23 cellular contexts compared by ENCODE assay signal in genomic region chr17:35597604-35598003, GRCh38. TPM values are rescaled to one million over a fixed set of nuclear protein-coding genes. Genes with fewer than 3 reads are reported as not detected.
A peak's percentile ranks its signal among the peaks of the same experiment; 100 is the strongest.
DNase-seq lines count a peak whose midpoint lies in the region; ATAC-seq, FAIRE-seq and TF ChIP-seq lines count a peak whose summit lies in the region.
"Had no signal": no experiment of that assay in that cellular context is flagged by ENCODE, and none has a peak within 500 bp of the region (broad histone marks: within the 10 kb centered on the region; RNA-seq: fewer than 3 reads in every experiment).

No MANE protein-coding gene starts in this region.

- H3K9me3 Mint-ChIP-seq in activated CD4-positive, alpha-beta memory T cell treated with anti-CD3 and anti-CD28 coated beads for 36 hours = no peaks in the 10 kb centered on the region
- H3K9me3 Mint-ChIP-seq: CD4-positive, alpha-beta memory T cell; GM23338; H9 had no signal

- H3K36me3 Mint-ChIP-seq in activated CD4-positive, alpha-beta memory T cell treated with anti-CD3 and anti-CD28 coated beads for 36 hours = peaks cover 48% of the 10 kb centered on the region

- no peaks in the 10 kb centered on the region for H3K4me1 ChIP-seq in hepatocyte (ENCODE audit: insufficient read depth)
- no peaks in the 10 kb centered on the region for H3K4me1 ChIP-seq in HepG2 (ENCODE audit: insufficient read depth, low read length)
- no peaks in the 10 kb centered on the region for H3K4me1 ChIP-seq in uterus

- peak overlapping the region; percentile 42 for H3K27ac ChIP-seq in hepatocyte
- no peak overlapping the region for H3K27ac ChIP-seq in HepG2 (ENCODE audit: extremely low read length, insufficient read depth, low read length)
- H3K27ac ChIP-seq in uterus = no peak overlapping the region

- intact Hi-C loops in HepG2 (cut with micrococcal nuclease; ENCODE audit: unreplicated experiment) = no loop called here
- intact Hi-C loops in uterus (cut with DNase I; ENCODE audit: low total_unique reads) = no loop called here
- intact Hi-C loops in activated CD4-positive, alpha-beta memory T cell treated with anti-CD3 and anti-CD28 coated beads for 36 hours (cut with micrococcal nuclease) = no loop called here

- no peak overlapping the region for H3K4me3 Mint-ChIP-seq in activated CD4-positive, alpha-beta memory T cell treated with anti-CD3 and anti-CD28 coated beads for 36 hours
- H3K4me3 Mint-ChIP-seq: CD4-positive, alpha-beta memory T cell; GM23338; H9 had no signal

- POLR2A ChIA-PET in HepG2 (lab: Yijun Ruan, JAX) = no interaction called here
- POLR2A ChIA-PET in activated CD4-positive, alpha-beta memory T cell treated with anti-CD3 and anti-CD28 coated beads for 36 hours (lab: Charles Lee) = no interaction called here

- no peaks in the 10 kb centered on the region for H3K27me3 ChIP-seq in hepatocyte
- no peaks in the 10 kb centered on the region; a peak in 1 of 5 replicates for H3K27me3 ChIP-seq in HepG2 (ENCODE audit: control insufficient read depth in 1 of 2, insufficient read depth in 2 of 2, low read length in 2 of 2)
- H3K27me3 ChIP-seq in uterus = no peaks in the 10 kb centered on the region

- TF ChIP-seq CTCF in hepatocyte (IDR thresholded peaks at IDR 0.05; ENCODE audit: poor library complexity) (no peak), HepG2 (CRISPR knock-in tag; IDR thresholded peaks at IDR 0.05) (no peak), uterus (IDR thresholded peaks at IDR 0.05) (no peak)

- H3K27me3 Mint-ChIP-seq in activated CD4-positive, alpha-beta memory T cell treated with anti-CD3 and anti-CD28 coated beads for 36 hours = no peaks in the 10 kb centered on the region
- H3K27me3 Mint-ChIP-seq: CD4-positive, alpha-beta memory T cell had no signal

- TF ChIP-seq RAD21 in HepG2 (CRISPR knock-in tag; IDR thresholded peaks at IDR 0.05) = no peak

- DNase-seq in hepatocyte (ENCODE audit: low spot score) (peak; percentile 20), HepG2 (ENCODE audit: low spot score) (no peak), putamen (ENCODE audit: low spot score) (peak; percentile 40), uterus (no peak), islet precursor cell (no peak)
- DNase-seq in activated CD4-positive, alpha-beta memory T cell treated with anti-CD3 and anti-CD28 coated beads for 36 hours = no peak
- DNase-seq: C1 segment of cervical spinal cord; Calu3; CD4-positive, alpha-beta memory T cell; COR-L47; DMS53; DMS79 treated with DMSO at 0.1 percent for 48 hours; GF-D8; H9 had no signal

- H3K4me2 ChIP-seq in hepatocyte (no peak overlapping the region), HepG2 (ENCODE audit: low read depth, low read length) (no peak overlapping the region)
- H3K4me2 ChIP-seq: GM23338 had no signal

- peaks cover 73% of the 10 kb centered on the region for H3K79me2 ChIP-seq in hepatocyte
- peaks cover 7% of the 10 kb centered on the region for H3K79me2 ChIP-seq in HepG2 (ENCODE audit: insufficient read depth, low read length)

- H2AFZ ChIP-seq in hepatocyte (no peak overlapping the region), HepG2 (ENCODE audit: low read length) (no peak overlapping the region)
- H2AFZ ChIP-seq: GM23338 had no signal

- no peaks in the 10 kb centered on the region for H3K9me3 ChIP-seq in hepatocyte (ENCODE audit: low read depth)
- no peaks in the 10 kb centered on the region for H3K9me3 ChIP-seq in HepG2 (ENCODE audit: low read length)
- H3K9me3 ChIP-seq in uterus = no peaks in the 10 kb centered on the region

- no peaks in the 10 kb centered on the region for H3K9me2 ChIP-seq in hepatocyte (replicated peaks; ENCODE audit: insufficient read depth)

- no peak for FAIRE-seq in HepG2 (lab: Jason Lieb, UNC)
- FAIRE-seq: GM18507 had no signal

- 71% methylated on average over 5 of the region's 5 CpGs for WGBS in hepatocyte (ENCODE audit: low lambda C conversion rate, missing lambda C conversion rate)
- WGBS in HepG2 (ENCODE audit: low lambda C conversion rate) = 82% methylated on average over 5 of the region's 5 CpGs

- no peak overlapping the region for H3K4me3 ChIP-seq in hepatocyte
- no peak overlapping the region for H3K4me3 ChIP-seq in HepG2 (replicated peaks in 1 of 3; ENCODE audit: insufficient read depth in 1 of 3, low read depth in 2 of 3, low read length in 3 of 3)
- no peak overlapping the region for H3K4me3 ChIP-seq in uterus
- H3K4me3 ChIP-seq: GM23338 had no signal

- no peak overlapping the region for H3K9ac ChIP-seq in HepG2 (ENCODE audit: insufficient read depth, low read depth, low read length)

- no peak for ATAC-seq in HepG2
- ATAC-seq: HCT116 had no signal

- no TSS peak for BruUV-seq in HepG2 (replicated peaks; lab: Mats Ljungman, UMichigan)

- no peak for TF ChIP-seq EP300 in HepG2 (IDR thresholded peaks at IDR 0.05; ENCODE audit: low read depth in 2 of 2, low read length in 2 of 2)
- TF ChIP-seq EP300 in HepG2 (CRISPR knock-in tag; IDR thresholded peaks at IDR 0.05; ENCODE audit: borderline replicate concordance) = no peak

- H3K36me3 ChIP-seq in hepatocyte (replicated peaks; ENCODE audit: insufficient read depth, low read depth) (peaks cover 12% of the 10 kb centered on the region), HepG2 (replicated peaks in 1 of 2; ENCODE audit: control insufficient read depth in 1 of 2, insufficient read depth in 2 of 2, low read length in 2 of 2) (peaks cover 16 to 53% of the 10 kb centered on the region in 2 experiments), uterus (no peaks in the 10 kb centered on the region)

- H4K20me1 ChIP-seq in hepatocyte (ENCODE audit: insufficient read depth, poor library complexity, severe bottlenecking) (peaks cover 15% of the 10 kb centered on the region), HepG2 (ENCODE audit: insufficient read depth, low read length) (no peaks in the 10 kb centered on the region)

- CTCF ChIA-PET in HepG2 (lab: Yijun Ruan, JAX; ENCODE audit: low intra/inter-chr PET ratio, low total read pairs) = no interaction called here
- CTCF ChIA-PET in activated CD4-positive, alpha-beta memory T cell treated with anti-CD3 and anti-CD28 coated beads for 36 hours (lab: Charles Lee) = no interaction called here

- in situ Hi-C loops in HepG2 (cut with HindIII; ENCODE audit: extremely low pct_ligation_motif_present, low pct_unique_long_range_greater_than_20kb) = no loop called here

- peaks cover 5% of the 10 kb centered on the region for H3K4me1 Mint-ChIP-seq in activated CD4-positive, alpha-beta memory T cell treated with anti-CD3 and anti-CD28 coated beads for 36 hours (ENCODE audit: low read depth)
- H3K4me1 Mint-ChIP-seq: GM23338 had no signal

- no peak for TF ChIP-seq POLR2A in HepG2 (IDR thresholded peaks at IDR 0.05; ENCODE audit: insufficient read depth in 1 of 2, low read depth in 2 of 2, low read length in 2 of 2)
- TF ChIP-seq POLR2A in uterus (IDR thresholded peaks at IDR 0.05) = no peak

- H3K27ac Mint-ChIP-seq in activated CD4-positive, alpha-beta memory T cell treated with anti-CD3 and anti-CD28 coated beads for 36 hours = no peak overlapping the region
- H3K27ac Mint-ChIP-seq: GM23338, H9 had no signal

RNA-seq across cellular contexts. Expression of gene AP2B1, which starts 10.5 kb away (rescaled TPM):
- total RNA-seq in hepatocyte = 87.0 and 100 TPM in 2 replicates
- 69.8 and 76.1 TPM in 2 replicates for polyA plus RNA-seq in hepatocyte
- 23.8 and 58.4 TPM in 2 replicates for total RNA-seq in HepG2 (2016; rRNA removed; fragmentation: Illumina TruSeq; extraction: Trizol)
- 7.7 and 8.3 TPM in 2 replicates for total RNA-seq in HepG2 (2016; cell fraction: cytosol; rRNA removed; fragmentation: Illumina TruSeq; extraction: Trizol; ENCODE audit: low read depth)
- total RNA-seq in HepG2 (2016; cell fraction: insoluble cytoplasmic fraction; rRNA removed; fragmentation: Illumina TruSeq; extraction: Trizol) = 21.9 and 55.7 TPM in 2 replicates
- total RNA-seq in HepG2 (2016; cell fraction: membrane; rRNA removed; fragmentation: Illumina TruSeq; extraction: Trizol) = 24.9 and 27.8 TPM in 2 replicates
- total RNA-seq in HepG2 (2016; cell fraction: nucleus; rRNA removed; fragmentation: Illumina TruSeq; extraction: Trizol) = 35.0 and 35.8 TPM in 2 replicates
- polyA plus RNA-seq in HepG2 (2011; rRNA removed) = 67.4 and 71.3 TPM in 2 replicates
- 55.0 and 79.8 TPM in 2 replicates for polyA plus RNA-seq in HepG2 (2011; cell fraction: cytosol; rRNA removed)
- polyA plus RNA-seq in HepG2 (2011; cell fraction: nucleus; rRNA removed) = 30.8 and 37.5 TPM in 2 replicates
- polyA plus RNA-seq in HepG2 (2012) = 71.1 and 87.3 TPM in 2 replicates
- polyA plus RNA-seq in HepG2 (2016; cell fraction: cytosol; fragmentation: Illumina TruSeq; extraction: Trizol; ENCODE audit: low read depth) = 9.1 and 11.2 TPM in 2 replicates
- polyA plus RNA-seq in HepG2 (2016; cell fraction: insoluble cytoplasmic fraction; fragmentation: Illumina TruSeq; extraction: Trizol; ENCODE audit: low read depth) = 61.8 and 69.1 TPM in 2 replicates
- 20.2 and 25.9 TPM in 2 replicates for polyA plus RNA-seq in HepG2 (2016; cell fraction: membrane; fragmentation: Illumina TruSeq; extraction: Trizol; ENCODE audit: low read depth)
- polyA plus RNA-seq in HepG2 (2016; cell fraction: nucleus; fragmentation: Illumina TruSeq; extraction: Trizol; ENCODE audit: insufficient read depth, low read depth) = 31.8 and 34.7 TPM in 2 replicates
- 118 and 224 TPM in 2 replicates for polyA minus RNA-seq in HepG2 (2011; rRNA and poly(A)+ RNA removed; ENCODE audit: low replicate concordance)
- 78.8 and 101 TPM in 2 replicates for polyA minus RNA-seq in HepG2 (2011; cell fraction: cytosol; rRNA and poly(A)+ RNA removed)
- 59.2 and 75.5 TPM in 2 replicates for polyA minus RNA-seq in HepG2 (2011; cell fraction: nucleus; rRNA and poly(A)+ RNA removed)
- total RNA-seq in uterus = 100 to 1,000 TPM in 1 of 4 donors, 10 to 100 TPM in 3; 40.7 to 124 (median 61.5) TPM
- 100 to 1,000 TPM; 187 to 192 TPM for total RNA-seq in activated CD4-positive, alpha-beta memory T cell treated with anti-CD3 and anti-CD28 coated beads for 36 hours

RNA-seq across cellular contexts. Expression of gene PEX12, which starts 19.2 kb away (rescaled TPM):
- total RNA-seq in hepatocyte (10.5 and 10.8 TPM in 2 replicates), HepG2 (2016; rRNA removed; fragmentation: Illumina TruSeq; extraction: Trizol) (4.3 and 5.1 TPM in 2 replicates), uterus (10 to 100 TPM in 1 of 4 donors, 1 to 10 TPM in 3; 5.3 to 15.9 (median 8.6) TPM)
- polyA plus RNA-seq in hepatocyte (3.6 and 9.0 TPM in 2 replicates), HepG2 (2011; rRNA removed) (10.5 and 11.9 TPM in 2 replicates)
- total RNA-seq in HepG2 (2016; cell fraction: cytosol; rRNA removed; fragmentation: Illumina TruSeq; extraction: Trizol; ENCODE audit: low read depth) = 1.0 and 1.1 TPM in 2 replicates
- total RNA-seq in HepG2 (2016; cell fraction: insoluble cytoplasmic fraction; rRNA removed; fragmentation: Illumina TruSeq; extraction: Trizol) = 4.9 and 5.4 TPM in 2 replicates
- 3.0 TPM in 2 replicates for total RNA-seq in HepG2 (2016; cell fraction: membrane; rRNA removed; fragmentation: Illumina TruSeq; extraction: Trizol)
- 4.8 and 5.4 TPM in 2 replicates for total RNA-seq in HepG2 (2016; cell fraction: nucleus; rRNA removed; fragmentation: Illumina TruSeq; extraction: Trizol)
- 8.0 and 10.7 TPM in 2 replicates for polyA plus RNA-seq in HepG2 (2011; cell fraction: cytosol; rRNA removed)
- polyA plus RNA-seq in HepG2 (2011; cell fraction: nucleus; rRNA removed) = 2.6 and 4.6 TPM in 2 replicates
- 6.1 and 7.2 TPM in 2 replicates for polyA plus RNA-seq in HepG2 (2012)
- polyA plus RNA-seq in HepG2 (2016; cell fraction: cytosol; fragmentation: Illumina TruSeq; extraction: Trizol; ENCODE audit: low read depth) = 0.52 and 0.57 TPM in 2 replicates
- polyA plus RNA-seq in HepG2 (2016; cell fraction: insoluble cytoplasmic fraction; fragmentation: Illumina TruSeq; extraction: Trizol; ENCODE audit: low read depth) = 4.6 and 5.5 TPM in 2 replicates
- 1.3 and 1.6 TPM in 2 replicates for polyA plus RNA-seq in HepG2 (2016; cell fraction: membrane; fragmentation: Illumina TruSeq; extraction: Trizol; ENCODE audit: low read depth)
- polyA plus RNA-seq in HepG2 (2016; cell fraction: nucleus; fragmentation: Illumina TruSeq; extraction: Trizol; ENCODE audit: insufficient read depth, low read depth) = 6.0 and 6.5 TPM in 2 replicates
- 17.7 and 20.0 TPM in 2 replicates for polyA minus RNA-seq in HepG2 (2011; rRNA and poly(A)+ RNA removed; ENCODE audit: low replicate concordance)
- polyA minus RNA-seq in HepG2 (2011; cell fraction: cytosol; rRNA and poly(A)+ RNA removed) = 5.1 and 8.0 TPM in 2 replicates
- polyA minus RNA-seq in HepG2 (2011; cell fraction: nucleus; rRNA and poly(A)+ RNA removed) = 5.7 and 6.6 TPM in 2 replicates
- 1 to 10 TPM; 4.9 to 6.0 TPM for total RNA-seq in activated CD4-positive, alpha-beta memory T cell treated with anti-CD3 and anti-CD28 coated beads for 36 hours

RNA-seq across cellular contexts. Expression of gene SLFN14, which starts 37.0 kb away (rescaled TPM):
- not detected in 2 replicates for total RNA-seq in hepatocyte
- polyA plus RNA-seq in hepatocyte = not detected in 2 replicates
- total RNA-seq in HepG2 (2016; rRNA removed; fragmentation: Illumina TruSeq; extraction: Trizol) = not detected in 2 replicates
- total RNA-seq in HepG2 (2016; cell fraction: cytosol; rRNA removed; fragmentation: Illumina TruSeq; extraction: Trizol; ENCODE audit: low read depth) = not detected in 2 replicates
- not detected in 2 replicates for total RNA-seq in HepG2 (2016; cell fraction: insoluble cytoplasmic fraction; rRNA removed; fragmentation: Illumina TruSeq; extraction: Trizol)
- not detected in 2 replicates for total RNA-seq in HepG2 (2016; cell fraction: membrane; rRNA removed; fragmentation: Illumina TruSeq; extraction: Trizol)
- total RNA-seq in HepG2 (2016; cell fraction: nucleus; rRNA removed; fragmentation: Illumina TruSeq; extraction: Trizol) = not detected in 2 replicates
- polyA plus RNA-seq in HepG2 (2011; rRNA removed) = not detected in 2 replicates
- not detected in 2 replicates for polyA plus RNA-seq in HepG2 (2011; cell fraction: cytosol; rRNA removed)
- not detected in 2 replicates for polyA plus RNA-seq in HepG2 (2011; cell fraction: nucleus; rRNA removed)
- not detected in 2 replicates for polyA plus RNA-seq in HepG2 (2012)
- polyA plus RNA-seq in HepG2 (2016; cell fraction: cytosol; fragmentation: Illumina TruSeq; extraction: Trizol; ENCODE audit: low read depth) = not detected in 2 replicates
- not detected in 2 replicates for polyA plus RNA-seq in HepG2 (2016; cell fraction: insoluble cytoplasmic fraction; fragmentation: Illumina TruSeq; extraction: Trizol; ENCODE audit: low read depth)
- not detected in 2 replicates for polyA plus RNA-seq in HepG2 (2016; cell fraction: membrane; fragmentation: Illumina TruSeq; extraction: Trizol; ENCODE audit: low read depth)
- not detected in 2 replicates for polyA plus RNA-seq in HepG2 (2016; cell fraction: nucleus; fragmentation: Illumina TruSeq; extraction: Trizol; ENCODE audit: insufficient read depth, low read depth)
- polyA minus RNA-seq in HepG2 (2011; rRNA and poly(A)+ RNA removed; ENCODE audit: low replicate concordance) = not detected in 2 replicates
- polyA minus RNA-seq in HepG2 (2011; cell fraction: cytosol; rRNA and poly(A)+ RNA removed) = not detected in 2 replicates
- not detected in 2 replicates for polyA minus RNA-seq in HepG2 (2011; cell fraction: nucleus; rRNA and poly(A)+ RNA removed)
- under 1 TPM in 1 of 4 donors, not detected in 3; 0.76 TPM for total RNA-seq in uterus
- not detected for total RNA-seq in activated CD4-positive, alpha-beta memory T cell treated with anti-CD3 and anti-CD28 coated beads for 36 hours
- total RNA-seq: A172; A673; Calu3; CD4-positive, alpha-beta memory T cell; Daoy; G401; H4; H9 had no signal
- polyA plus RNA-seq: BJ, GM23338 had no signal

Comparison
In these comparisons a context has a peak if more than half of its experiments do, and no peak if none do; other contexts are left out.
1. DNase-seq: peak in hepatocyte (single experiment) and putamen (single experiment); none in HepG2 (single experiment), uterus (0 of 2), islet precursor cell (single experiment) and activated CD4-positive, alpha-beta memory T cell treated with anti-CD3 and anti-CD28 coated beads for 36 hours (single experiment).